8 cellular contexts compared by ENCODE assay signal in the genomic region with DNA sequence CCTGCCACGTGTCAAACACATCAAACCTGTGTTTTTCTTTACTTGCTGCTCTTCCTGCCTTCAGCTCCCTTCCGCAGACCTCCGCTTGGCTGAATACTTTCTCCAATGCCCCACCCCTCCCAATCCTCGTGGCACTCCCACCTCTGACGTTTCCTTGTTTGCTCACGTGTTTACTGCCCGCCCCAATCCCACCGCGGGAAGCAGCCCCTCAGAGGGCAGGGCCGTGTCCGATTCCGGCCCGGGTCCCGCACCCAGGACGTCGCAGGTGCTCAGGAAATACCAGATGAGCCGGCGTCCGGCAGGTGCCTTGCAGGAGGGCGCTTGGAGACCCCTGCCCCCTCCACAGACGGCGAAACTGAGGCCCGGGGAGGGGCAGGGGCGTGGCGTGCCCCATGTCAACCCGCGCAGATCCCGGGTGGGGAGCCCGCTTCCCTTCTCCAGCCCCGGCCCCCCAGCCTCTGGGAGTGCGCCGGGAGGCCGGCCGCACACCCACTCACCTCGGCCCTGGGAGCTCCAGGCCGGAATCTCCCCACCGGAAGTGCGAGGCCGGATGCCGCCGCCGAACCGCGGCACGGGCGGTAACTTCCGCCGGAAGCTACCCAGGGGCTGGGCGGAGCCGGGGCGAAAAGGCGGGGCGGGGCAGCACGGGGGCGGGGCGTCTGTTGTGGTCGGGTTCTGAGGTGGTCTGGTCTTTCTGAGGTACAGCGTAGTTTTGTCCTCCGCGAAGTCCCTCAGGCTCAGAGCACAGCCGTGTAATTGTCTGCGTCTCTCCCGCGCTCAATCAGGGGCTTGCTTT. TPM values are rescaled to one million over a fixed set of nuclear protein-coding genes. Genes with fewer than 3 reads are reported as not detected.
A peak's percentile ranks its signal among the peaks of the same experiment; 100 is the strongest.
DNase-seq lines count a peak whose midpoint lies in the region; TF ChIP-seq lines count a peak whose summit lies in the region.

No MANE protein-coding gene starts in this region.

- peak overlapping the region; percentile 32 for H2BK12ac ChIP-seq in trophoblast cell (ENCODE audit: low read length)

- CTCF ChIA-PET in HEK293T (lab: Yijun Ruan, JAX), result interaction anchor here (1.0 kb wide), 1 partner anchor 14 kb away, joined by 4 read pairs; no protein-coding TSS in a partner anchor

- H3K18ac ChIP-seq in trophoblast cell (ENCODE audit: low read length), result peak overlapping the region; percentile 97

- POLR2A ChIA-PET in HEK293T (lab: Yijun Ruan, JAX), result interaction anchor here (0.6 to 2.3 kb wide), 16 partner anchors 9 to 1479 kb away, joined by 3 to 28 read pairs (median 4); partner anchors contain the start of genes CDH22 and YWHAB

- H4K8ac ChIP-seq in trophoblast cell (ENCODE audit: low read depth, low read length), result peak overlapping the region; percentile 99

- H2AK5ac ChIP-seq in trophoblast cell (ENCODE audit: low read length), result peak overlapping the region; percentile 91

- intact Hi-C loops in cardiac septum (cut with DNase I), result loop anchor here (2.0 kb wide), 1 partner anchor 43 kb away; the partner anchor contains the start of gene ELMO2

- H2AFZ ChIP-seq in trophoblast cell (ENCODE audit: insufficient read depth, low read length, poor library complexity), result peak overlapping the region; percentile 91

- peak in 2 of 5 experiments; percentile 42 for TF ChIP-seq CTCF in tibial nerve (IDR thresholded peaks at IDR 0.05)

- peak overlapping the region; percentile 97 for H3K14ac ChIP-seq in trophoblast cell (ENCODE audit: low read length)

- H3K27me3 ChIP-seq in trophoblast cell (ENCODE audit: insufficient read depth, low read length) (no peaks in the 10 kb centered on the region), tibial nerve (no peaks in the 10 kb centered on the region)

- H4K12ac ChIP-seq in trophoblast cell (ENCODE audit: low read depth, low read length), result peak overlapping the region; percentile 98

- H3K36me3 ChIP-seq in trophoblast cell (ENCODE audit: control insufficient read depth in 1 of 2, insufficient read depth in 2 of 2, low read length in 2 of 2) (peaks cover 34 to 40% of the 10 kb centered on the region in 2 experiments), tibial nerve (peaks cover 0 to 42% (median 0%) of the 10 kb centered on the region in 3 donors)

- peak; percentile 92 to 95 for TF ChIP-seq EP300 in tibial nerve (IDR thresholded peaks at IDR 0.05)

- peak; percentile 62 for DNase-seq in GF-D8 (lab: John Stamatoyannopoulos, UW)
- DNase-seq in HEK293T (ENCODE audit: extremely low spot score), result peak; percentile 95
- peak; percentile 69 for DNase-seq in NCI-H1048 (lab: John Stamatoyannopoulos, UW)
- peak; percentile 93 for DNase-seq in SW480 (ENCODE audit: low spot score)
- DNase-seq in cardiac septum (ENCODE audit: low spot score), result peak; percentile 93
- DNase-seq in trophoblast cell, result peak; percentile 88 to 89
- peak; percentile 69 to 84 for DNase-seq in tibial nerve (ENCODE audit: low spot score in 2 of 2)

- peak overlapping the region; percentile 92 for H2BK5ac ChIP-seq in trophoblast cell (ENCODE audit: low read depth, low read length, poor library complexity)

- peaks cover 3% of the 10 kb centered on the region for H3K79me2 ChIP-seq in trophoblast cell (ENCODE audit: control insufficient read depth, insufficient read depth, low read length, poor library complexity)

- H3K23ac ChIP-seq in trophoblast cell (ENCODE audit: low read length), result no peak overlapping the region

- H3K4me3 ChIP-seq in trophoblast cell (ENCODE audit: low read depth, low read length), result peak overlapping the region; percentile 97
- peak overlapping the region; percentile 94 to 100 (median 98) for H3K4me3 ChIP-seq in tibial nerve

- H3K4me2 ChIP-seq in trophoblast cell (ENCODE audit: low read length), result peak overlapping the region; percentile 94

- H3K4ac ChIP-seq in trophoblast cell (ENCODE audit: low read depth, low read length), result peak overlapping the region; percentile 94

- H3K27ac ChIP-seq in adipose tissue (ENCODE audit: low read depth, low read length) (peak overlapping the region; percentile 95), trophoblast cell (ENCODE audit: low read depth, low read length) (peak overlapping the region; percentile 96), tibial nerve (peak overlapping the region; percentile 97 to 100 (median 99))

- peaks cover 7% of the 10 kb centered on the region for H3K79me1 ChIP-seq in trophoblast cell (ENCODE audit: low read length)

- H3K9me3 ChIP-seq in trophoblast cell (ENCODE audit: insufficient read depth, low read depth, low read length) (peaks cover 2% of the 10 kb centered on the region), tibial nerve (no peaks in the 10 kb centered on the region)

- H2BK120ac ChIP-seq in trophoblast cell (ENCODE audit: insufficient read depth, low read length, poor library complexity), result peak overlapping the region; percentile 94

- peak overlapping the region; percentile 100 for H4K91ac ChIP-seq in trophoblast cell (ENCODE audit: low read depth, low read length)

- peak; percentile 71 to 87 for TF ChIP-seq POLR2A in tibial nerve (IDR thresholded peaks at IDR 0.05)

- peaks cover 10 to 16% of the 10 kb centered on the region in 2 experiments for H3K4me1 ChIP-seq in trophoblast cell (ENCODE audit: control insufficient read depth in 1 of 2, insufficient read depth in 2 of 2, low read length in 2 of 2)
- peaks cover 0 to 68% (median 24%) of the 10 kb centered on the region in 4 donors for H3K4me1 ChIP-seq in tibial nerve

- peak overlapping the region; percentile 95 for H3K9ac ChIP-seq in trophoblast cell (ENCODE audit: low read length)

- WGBS in adipose tissue, 3 donors, result 0 to 1% (median 1%) methylated on average over 55 to 64 of the region's 64 CpGs
- WGBS in trophoblast cell (ENCODE audit: extremely low coverage, insufficient coverage, insufficient read length), result no CpG with 5 or more reads among the region's 64 CpGs
- WGBS in tibial nerve, 2 donors, result 0 to 1% methylated on average over 31 to 59 of the region's 64 CpGs

TF ChIP-seq in HEK293T, 16 proteins besides CTCF, POLR2A, EP300 and RAD21:
- TF ChIP-seq FOXM1 (IDR thresholded peaks at IDR 0.05; ENCODE audit: borderline replicate concordance) (no peak), L3MBTL2 (conservative IDR thresholded peaks at IDR 0.05) (peak; percentile 43; the same call in 1 of the 2 replicates), ELF4 (IDR thresholded peaks at IDR 0.05) (peak; percentile 65), FOXK2 (IDR thresholded peaks at IDR 0.05) (peak; percentile 60)
TF ChIP-seq in HEK293T: peak in this region for 3.

RNA-seq across cellular contexts. Expression of gene ELMO2, which starts 42.3 kb away (rescaled TPM):
- polyA plus RNA-seq in adipose tissue, result 10 to 100 TPM; 13.0 to 22.8 (median 21.9) TPM
- 35.0 TPM for total RNA-seq in cardiac septum
- 19.9 and 20.1 TPM in 2 replicates for polyA plus RNA-seq in trophoblast cell (2013)
- total RNA-seq in tibial nerve, result 10 to 100 TPM; 56.7 to 78.9 (median 70.5) TPM

RNA-seq across cellular contexts. Expression of gene CDH22, which starts 55.8 kb away (rescaled TPM):
- polyA plus RNA-seq in adipose tissue, result 1 to 10 TPM in 1 of 3 donors, under 1 TPM in 2; 0.16 to 1.3 (median 0.45) TPM
- total RNA-seq in cardiac septum, result 0.83 TPM
- polyA plus RNA-seq in trophoblast cell (2013), result 0.01 TPM in 1 of 2 replicates, not detected in the other
- total RNA-seq in tibial nerve, result 1 to 10 TPM in 1 of 4 donors, under 1 TPM in 2, not detected in 1; 0.20 to 1.0 (median 0.60) TPM

Comparison
In these comparisons a context has a peak if more than half of its experiments do, and no peak if none do; other contexts are left out.
1. Peak in every context shown above with its lines: DNase-seq, H3K4me3 ChIP-seq and H3K27ac ChIP-seq.